Comparison of ENCODE assay signal across 8 cellular contexts in the genomic region with DNA sequence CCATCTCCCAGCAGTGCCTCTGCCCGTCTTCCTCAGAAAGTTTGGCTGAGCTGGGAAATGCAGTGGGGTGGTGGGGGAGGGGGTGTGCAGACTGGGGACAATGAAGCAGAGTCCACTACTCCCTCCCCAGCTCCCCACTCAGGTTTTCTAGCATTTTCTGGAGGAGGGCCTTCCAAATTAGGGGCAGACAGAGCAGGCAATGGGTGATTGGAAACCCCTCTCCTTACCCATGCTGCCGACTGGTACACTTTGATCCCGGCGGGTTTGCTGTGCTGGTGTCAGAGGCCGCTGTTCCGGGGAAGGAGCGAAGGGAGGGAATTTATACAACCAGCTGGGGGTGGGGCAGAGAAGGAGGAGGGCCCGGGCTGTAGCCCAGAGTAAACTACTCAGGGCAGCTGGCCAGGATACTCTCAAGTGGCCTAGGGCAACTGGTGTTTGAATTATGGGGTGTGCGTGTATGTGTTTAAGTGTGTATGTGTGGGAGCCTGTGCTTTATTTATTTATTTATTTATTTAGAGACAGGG. TPM values are rescaled to one million over a fixed set of nuclear protein-coding genes. Genes with fewer than 3 reads are reported as not detected.
DNase-seq lines count a peak whose midpoint lies in the region; ATAC-seq and TF ChIP-seq lines count a peak whose summit lies in the region.

A gene (minus strand): TSS at position 295 of the 524 bp plus-strand sequence. CDS start 64 bp downstream, at position 231.

- H3K27ac Mint-ChIP-seq in Calu3 (ENCODE audit: unreplicated experiment) = peak within 1 kb of the TSS; percentile 76
- no peak within 1 kb of the TSS for H3K27ac Mint-ChIP-seq in activated naive CD8-positive, alpha-beta T cell treated with anti-CD3 and anti-CD28 coated beads, Interleukin-2, amount 50 U/mL, for 24 hours

- DNase-seq in Calu3 (peak; percentile 66), NCI-H2196 treated with DMSO at 0.1 percent for 48 hours (lab: John Stamatoyannopoulos, UW; ENCODE audit: unreplicated experiment) (peak; percentile 89), dorsolateral prefrontal cortex (peak in 8 of 10 donors; percentile 45 to 66 (median 58)), left colon (peak; percentile 95 to 96)
- DNase-seq in stimulated activated CD4-positive, alpha-beta T cell treated with anti-CD3 and anti-CD28 coated beads, Interleukin-4, amount 100 ng/mL, for 4 hours = no peak
- no peak for DNase-seq in stimulated activated CD8-positive, alpha-beta memory T cell treated with anti-CD3 and anti-CD28 coated beads, Interleukin-4, amount 100 ng/mL, for 48 hours
- no peak for DNase-seq in activated naive CD8-positive, alpha-beta T cell treated with anti-CD3 and anti-CD28 coated beads, Interleukin-2, amount 50 U/mL, for 24 hours

- peaks cover 19% of the 10 kb centered on the region for H3K36me3 Mint-ChIP-seq in Calu3 (ENCODE audit: insufficient read depth, unreplicated experiment)
- no peaks in the 10 kb centered on the region for H3K36me3 Mint-ChIP-seq in activated naive CD8-positive, alpha-beta T cell treated with anti-CD3 and anti-CD28 coated beads, Interleukin-2, amount 50 U/mL, for 24 hours (ENCODE audit: low read depth)

- BruUV-seq in Calu3 (replicated peaks; lab: Mats Ljungman, UMichigan) = no TSS peak

- H3K4me1 Mint-ChIP-seq in Calu3 (ENCODE audit: low read depth, unreplicated experiment) = peaks cover 41% of the 10 kb centered on the region
- no peaks in the 10 kb centered on the region for H3K4me1 Mint-ChIP-seq in activated naive CD8-positive, alpha-beta T cell treated with anti-CD3 and anti-CD28 coated beads, Interleukin-2, amount 50 U/mL, for 24 hours

- intact Hi-C loops in Calu3 (cut with micrococcal nuclease; ENCODE audit: unreplicated experiment) = loop anchor here (2.0 kb wide), 1 partner anchor 26 kb away; a partner anchor contains a TSS
- intact Hi-C loops in dorsolateral prefrontal cortex (cut with DNase I) = no loop called here
- intact Hi-C loops in left colon (cut with DNase I, micrococcal nuclease) = no loop called here

- H3K4me3 Mint-ChIP-seq in Calu3 (ENCODE audit: low read depth, unreplicated experiment) = peak within 1 kb of the TSS; percentile 41
- H3K4me3 Mint-ChIP-seq in activated naive CD8-positive, alpha-beta T cell treated with anti-CD3 and anti-CD28 coated beads, Interleukin-2, amount 50 U/mL, for 24 hours = no peak within 1 kb of the TSS

- no peaks in the 10 kb centered on the region for H3K27me3 ChIP-seq in dorsolateral prefrontal cortex

- ATAC-seq in left colon = peak; percentile 72
- ATAC-seq in activated naive CD8-positive, alpha-beta T cell treated with anti-CD3 and anti-CD28 coated beads, Interleukin-2, amount 50 U/mL, for 24 hours = no peak

- CTCF ChIA-PET in Calu3 (lab: Charles Lee) = interaction anchor here (0.9 to 1.7 kb wide), 4 partner anchors 13 to 45 kb away, joined by 3 to 8 read pairs (median 4); a partner anchor contains a TSS

- peak within 1 kb of the TSS in 58 of 59 donors; percentile 2 to 63 (median 48) for H3K4me3 ChIP-seq in dorsolateral prefrontal cortex

- TF ChIP-seq CTCF in Calu3 (IDR thresholded peaks at IDR 0.05; ENCODE audit: unreplicated experiment) = no peak
- TF ChIP-seq CTCF in dorsolateral prefrontal cortex (IDR thresholded peaks at IDR 0.05 in 54 of 56, conservative IDR thresholded peaks at IDR 0.05 in 2 of 56; ENCODE audit: low read depth in 1 of 56, partially characterized antibody in 56 of 56) = no peak
- no peak for TF ChIP-seq CTCF in subcutaneous adipose tissue (IDR thresholded peaks at IDR 0.05; ENCODE audit: low read depth)

- no peaks in the 10 kb centered on the region for H3K9me3 Mint-ChIP-seq in Calu3 (ENCODE audit: low read depth, unreplicated experiment)
- no peaks in the 10 kb centered on the region for H3K9me3 Mint-ChIP-seq in activated naive CD8-positive, alpha-beta T cell treated with anti-CD3 and anti-CD28 coated beads, Interleukin-2, amount 50 U/mL, for 24 hours

- peak within 1 kb of the TSS in 58 of 59 donors; percentile 0 to 88 (median 72) for H3K27ac ChIP-seq in dorsolateral prefrontal cortex

- H3K27me3 Mint-ChIP-seq in Calu3 (ENCODE audit: unreplicated experiment) = peaks cover 15% of the 10 kb centered on the region
- H3K27me3 Mint-ChIP-seq in activated naive CD8-positive, alpha-beta T cell treated with anti-CD3 and anti-CD28 coated beads, Interleukin-2, amount 50 U/mL, for 24 hours = no peaks in the 10 kb centered on the region

RNA-seq across cellular contexts. Expression of the gene that starts here (rescaled TPM):
- 7.8 and 9.8 TPM in 2 replicates for total RNA-seq in Calu3 (2022)
- total RNA-seq in dorsolateral prefrontal cortex = 100 to 1,000 TPM in 1 of 120 experiments, 10 to 100 TPM in 119; 14.5 to 109 (median 42.1) TPM
- total RNA-seq in left colon = 1,000 to 10,000 TPM; 1,259 to 2,164 TPM
- 100 to 1,000 TPM in 1 of 4 donors, 10 to 100 TPM in 3; 32.6 to 100 (median 54.7) TPM for total RNA-seq in subcutaneous adipose tissue

Comparison
In these comparisons a context has a peak if more than half of its experiments do, and no peak if none do; other contexts are left out.
1. RNA of the gene that starts here (total RNA-seq): 1,259 to 2,164 TPM in left colon; 32.6 to 100 TPM in subcutaneous adipose tissue, 14.5 to 109 TPM in dorsolateral prefrontal cortex and 7.8 to 9.8 TPM in Calu3; every median in the first group is over 10 times any median in the second.
2. DNase-seq: peak in Calu3 (single experiment), NCI-H2196 treated with DMSO at 0.1 percent for 48 hours (single experiment), dorsolateral prefrontal cortex (8 of 10) and left colon (2 of 2); none in stimulated activated CD4-positive, alpha-beta T cell treated with anti-CD3 and anti-CD28 coated beads, Interleukin-4, amount 100 ng/mL, for 4 hours (0 of 2), stimulated activated CD8-positive, alpha-beta memory T cell treated with anti-CD3 and anti-CD28 coated beads, Interleukin-4, amount 100 ng/mL, for 48 hours (single experiment) and activated naive CD8-positive, alpha-beta T cell treated with anti-CD3 and anti-CD28 coated beads, Interleukin-2, amount 50 U/mL, for 24 hours (single experiment).